In genomic region chr1:93769767-93770166, GRCh38 we compare ENCODE assay signal across 20 cellular contexts.
"Had no signal": no experiment of that assay in that cellular context is flagged by ENCODE, and none has a peak within 500 bp of the region (broad histone marks: within the 10 kb centered on the region; RNA-seq: fewer than 3 reads in every experiment).

No MANE protein-coding gene starts in this region.

- H3K9me3 Mint-ChIP-seq: activated T-cell treated with anti-CD3 and anti-CD28 coated beads, Interleukin-2, amount 50 U/mL, for 24 hours; activated T-helper 2 cell treated with anti-CD3 and anti-CD28 coated beads, Interferon-gamma antibody, Interleukin-2, Interleukin-4, amounts not matched to agents 10 μg/mL and 5 μg/mL and 100 μg/mL, durations not matched to agents 14 hours and 24 hours and 36 hours; naive B cell; stimulated activated naive CD8-positive, alpha-beta T cell treated with anti-CD3 and anti-CD28 coated beads, Interleukin-15, amount 100 ng/mL, for 72 hours had no signal

- H3K27me3 ChIP-seq: gastrocnemius medialis, heart left ventricle, left lung, neutrophil, pancreas had no signal

- H3K4me3 Mint-ChIP-seq: activated CD8-positive, alpha-beta T cell treated with anti-CD3 and anti-CD28 coated beads, Interleukin-2, amount 10 ng/mL, durations not matched to agents 7 days and 5 days; activated T-cell treated with anti-CD3 and anti-CD28 coated beads, Interleukin-2, amount 50 U/mL, for 24 hours; naive B cell; stimulated activated naive CD8-positive, alpha-beta T cell treated with anti-CD3 and anti-CD28 coated beads, Interleukin-15, amount 100 ng/mL, for 72 hours had no signal

- H3K27me3 Mint-ChIP-seq: activated T-cell treated with anti-CD3 and anti-CD28 coated beads, Interleukin-2, amount 50 U/mL, for 24 hours; stimulated activated naive CD8-positive, alpha-beta T cell treated with anti-CD3 and anti-CD28 coated beads, Interleukin-15, amount 100 ng/mL, for 72 hours had no signal

- ATAC-seq: activated CD8-positive, alpha-beta T cell treated with anti-CD3 and anti-CD28 coated beads, Interleukin-2, amount 10 ng/mL, durations not matched to agents 7 days and 5 days; esophagus mucosa; gastrocnemius medialis; stimulated activated naive CD8-positive, alpha-beta T cell treated with anti-CD3 and anti-CD28 coated beads, Interleukin-15, amount 100 ng/mL, for 72 hours had no signal

- H3K36me3 ChIP-seq: gastrocnemius medialis, heart left ventricle, left lung, neutrophil, pancreas had no signal

- FAIRE-seq: pancreas, TTC549 had no signal

- DNase-seq: activated CD4-positive, alpha-beta T cell treated with anti-CD3 and anti-CD28 coated beads for 48 hours; activated CD4-positive, CD25-positive, alpha-beta regulatory T cell; activated CD8-positive, alpha-beta T cell treated with anti-CD3 and anti-CD28 coated beads, Interleukin-2, amount 10 ng/mL, durations not matched to agents 7 days and 5 days; activated naive CD4-positive, alpha-beta T cell treated with anti-CD3 and anti-CD28 coated beads, Interleukin-2, amount 50 U/mL, for 16 hours; activated T-cell treated with anti-CD3 and anti-CD28 coated beads, Interleukin-2, amount 50 U/mL, for 24 hours; effector CD4-positive, alpha-beta T cell; gastrocnemius medialis; heart left ventricle; left lung; mucosa of descending colon; naive B cell; pancreas; stimulated activated CD4-positive, alpha-beta T cell treated with anti-CD3 and anti-CD28 coated beads, Interleukin-4, amount 100 ng/mL, for 1 hour; stimulated activated naive CD8-positive, alpha-beta T cell treated with anti-CD3 and anti-CD28 coated beads, Interleukin-15, amount 100 ng/mL, for 72 hours; T-helper 2 cell had no signal

- H3K27ac ChIP-seq: gastrocnemius medialis, heart left ventricle, left lung, neutrophil, pancreas had no signal

- H3K27ac Mint-ChIP-seq: activated CD8-positive, alpha-beta T cell treated with anti-CD3 and anti-CD28 coated beads, Interleukin-2, amount 10 ng/mL, durations not matched to agents 7 days and 5 days; activated T-cell treated with anti-CD3 and anti-CD28 coated beads, Interleukin-2, amount 50 U/mL, for 24 hours; activated T-helper 2 cell treated with anti-CD3 and anti-CD28 coated beads, Interferon-gamma antibody, Interleukin-2, Interleukin-4, amounts not matched to agents 10 μg/mL and 5 μg/mL and 100 μg/mL, durations not matched to agents 14 hours and 24 hours and 36 hours; naive B cell had no signal

- H3K36me3 Mint-ChIP-seq: naive B cell had no signal

- H3K9me3 ChIP-seq: gastrocnemius medialis, heart left ventricle, left lung, mucosa of descending colon, neutrophil, pancreas had no signal

- H3K4me3 ChIP-seq: gastrocnemius medialis, heart left ventricle, left lung, mucosa of descending colon, pancreas, smooth muscle cell had no signal
